34 cellular contexts compared by ENCODE assay signal in the genomic region with DNA sequence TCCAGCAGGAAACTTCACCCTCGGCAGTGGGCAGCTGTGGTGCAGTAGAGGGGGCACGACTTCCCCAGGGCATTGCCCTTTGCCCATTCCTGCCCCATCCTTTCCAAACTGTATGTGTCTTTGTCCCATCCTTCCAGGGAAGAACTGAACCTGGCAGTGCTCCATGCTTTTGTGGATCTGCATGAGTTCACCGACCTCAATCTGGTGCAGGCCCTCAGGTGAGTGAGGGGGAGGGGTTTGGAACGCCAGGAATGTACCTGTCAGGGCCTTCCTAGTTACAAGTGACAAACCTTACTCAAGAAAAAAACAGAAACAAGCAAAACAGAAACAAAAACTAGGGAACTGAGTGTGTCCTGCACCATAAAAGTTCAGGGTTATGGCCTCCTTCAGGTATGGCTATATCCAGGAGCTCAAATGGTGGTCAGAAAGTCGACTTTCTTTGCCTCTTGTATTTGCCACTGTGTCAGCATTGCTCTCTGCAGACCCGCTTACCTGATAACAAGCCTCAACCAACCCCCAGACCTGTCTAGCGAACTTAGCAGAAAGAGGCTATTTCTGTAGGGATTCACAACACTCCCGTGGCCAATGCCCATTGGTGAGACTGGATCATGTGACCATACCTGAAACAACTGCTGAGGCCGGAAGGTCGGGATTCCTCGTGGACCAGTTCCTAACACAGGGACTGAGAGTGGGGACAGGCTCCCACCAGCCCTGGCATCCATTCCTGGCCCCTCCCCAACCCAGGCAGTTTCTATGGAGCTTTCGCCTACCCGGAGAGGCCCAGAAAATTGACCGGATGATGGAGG. TPM values are rescaled to one million over a fixed set of nuclear protein-coding genes. Genes with fewer than 3 reads are reported as not detected.
DNase-seq lines count a peak whose midpoint lies in the region; ATAC-seq and TF ChIP-seq lines count a peak whose summit lies in the region.
"Had no signal": no experiment of that assay in that cellular context is flagged by ENCODE, and none has a peak within 500 bp of the region (broad histone marks: within the 10 kb centered on the region; RNA-seq: fewer than 3 reads in every experiment).

No MANE protein-coding gene starts in this region.

- peaks cover 25% of the 10 kb centered on the region for H3K36me3 Mint-ChIP-seq in activated CD4-positive, alpha-beta T cell treated with anti-CD3 and anti-CD28 coated beads, Interleukin-2, amount 10 ng/mL, durations not matched to agents 7 days and 5 days (ENCODE audit: low read depth)
- H3K36me3 Mint-ChIP-seq in endothelial cell (ENCODE audit: low read depth, unreplicated experiment), result peaks cover 52% of the 10 kb centered on the region
- H3K36me3 Mint-ChIP-seq: activated naive CD8-positive, alpha-beta T cell had no signal

- H3K27ac ChIP-seq in parathyroid adenoma, result peak overlapping the region; percentile 21
- H3K27ac ChIP-seq: 22Rv1, epithelial cell of prostate, GM23248, PC-9 had no signal

- H2AFZ ChIP-seq in parathyroid adenoma, result no peak overlapping the region
- H2AFZ ChIP-seq: GM23248, PC-9 had no signal

- H3K4me1 Mint-ChIP-seq in activated CD4-positive, alpha-beta T cell treated with anti-CD3 and anti-CD28 coated beads, Interleukin-2, amount 10 ng/mL, durations not matched to agents 7 days and 5 days, result peaks cover 19% of the 10 kb centered on the region
- H3K4me1 Mint-ChIP-seq in endothelial cell (ENCODE audit: unreplicated experiment), result peaks cover 20% of the 10 kb centered on the region

- H3K27me3 ChIP-seq in parathyroid adenoma (ENCODE audit: control insufficient read depth, insufficient read depth, low read length), result no peaks in the 10 kb centered on the region

- H3K4me3 ChIP-seq in NB4 (ENCODE audit: low read depth, low read length) (no peak overlapping the region), parathyroid adenoma (ENCODE audit: low read depth, low read length) (peak overlapping the region; percentile 33)
- H3K4me3 ChIP-seq: GM23248, PC-9 had no signal

- H3K36me3 ChIP-seq in parathyroid adenoma (ENCODE audit: control insufficient read depth, insufficient read depth, low read length), result no peaks in the 10 kb centered on the region

- H3K27me3 Mint-ChIP-seq in activated CD4-positive, alpha-beta T cell treated with anti-CD3 and anti-CD28 coated beads, Interleukin-2, amount 10 ng/mL, durations not matched to agents 7 days and 5 days, result no peaks in the 10 kb centered on the region
- H3K27me3 Mint-ChIP-seq in endothelial cell (ENCODE audit: unreplicated experiment), result peaks cover 50% of the 10 kb centered on the region
- H3K27me3 Mint-ChIP-seq: activated CD8-positive, alpha-beta T cell treated with anti-CD3 and anti-CD28 coated beads for 36 hours; activated naive CD8-positive, alpha-beta T cell; IgD-negative memory B cell had no signal

- peak overlapping the region; percentile 36 for H3K27ac Mint-ChIP-seq in activated CD4-positive, alpha-beta T cell treated with anti-CD3 and anti-CD28 coated beads, Interleukin-2, amount 10 ng/mL, durations not matched to agents 7 days and 5 days
- H3K27ac Mint-ChIP-seq in endothelial cell (ENCODE audit: unreplicated experiment), result peak overlapping the region; percentile 57
- H3K27ac Mint-ChIP-seq: activated CD8-positive, alpha-beta T cell treated with anti-CD3 and anti-CD28 coated beads for 36 hours; activated naive CD8-positive, alpha-beta T cell; activated T-helper 2 cell treated with anti-CD3 and anti-CD28 coated beads, Interferon-gamma antibody, Interleukin-2, Interleukin-4, amounts not matched to agents 10 μg/mL and 5 μg/mL and 100 μg/mL, durations not matched to agents 14 hours and 24 hours and 36 hours; IgD-negative memory B cell; T-helper 1 cell treated with Interleukin-12 subunit alpha and Interleukin-12 subunit beta and Interleukin-4 antibody, amounts not matched to agents 30 μg/mL and 1 μg/mL, for 36 hours had no signal

- no peak overlapping the region for H3K4me3 Mint-ChIP-seq in activated CD4-positive, alpha-beta T cell treated with anti-CD3 and anti-CD28 coated beads, Interleukin-2, amount 10 ng/mL, durations not matched to agents 7 days and 5 days
- peak overlapping the region; percentile 56 for H3K4me3 Mint-ChIP-seq in endothelial cell (ENCODE audit: unreplicated experiment)
- H3K4me3 Mint-ChIP-seq: activated CD8-positive, alpha-beta T cell treated with anti-CD3 and anti-CD28 coated beads for 36 hours; activated naive CD8-positive, alpha-beta T cell; CD14-positive monocyte; T-helper 1 cell treated with Interleukin-12 subunit alpha and Interleukin-12 subunit beta and Interleukin-4 antibody, amounts not matched to agents 30 μg/mL and 1 μg/mL, for 36 hours had no signal

- H3K9me3 ChIP-seq in parathyroid adenoma (ENCODE audit: control insufficient read depth, low read length), result no peaks in the 10 kb centered on the region

- H3K4me2 ChIP-seq in parathyroid adenoma (ENCODE audit: low read length), result peak overlapping the region; percentile 22
- H3K4me2 ChIP-seq: PC-9 had no signal

- peak; percentile 5 for TF ChIP-seq POLR2A in NB4 (IDR thresholded peaks at IDR 0.05; ENCODE audit: extremely low read depth, insufficient read length)

- peaks cover 7% of the 10 kb centered on the region for H3K79me2 ChIP-seq in parathyroid adenoma

- POLR2A ChIA-PET in activated CD4-positive, alpha-beta T cell treated with anti-CD3 and anti-CD28 coated beads, Interleukin-2, amount 10 ng/mL, durations not matched to agents 7 days and 5 days (lab: Charles Lee), result no interaction called here

- CTCF ChIA-PET in activated CD4-positive, alpha-beta T cell treated with anti-CD3 and anti-CD28 coated beads, Interleukin-2, amount 10 ng/mL, durations not matched to agents 7 days and 5 days (lab: Charles Lee), result interaction anchor here (0.5 to 1.0 kb wide), 3 partner anchors 16 to 110 kb away, joined by 3 read pairs; no protein-coding TSS in a partner anchor

- ATAC-seq in GM19455 (IDR thresholded peaks at IDR 0.05; ENCODE audit: unreplicated experiment) (no peak), esophagus mucosa (no peak)
- ATAC-seq: activated CD8-positive, alpha-beta T cell treated with anti-CD3 and anti-CD28 coated beads for 36 hours; left lobe of liver; Right ventricle myocardium inferior; SK-N-SH treated with all-trans-retinoic acid at 6 μM for 48 hours; stimulated activated naive CD8-positive, alpha-beta T cell treated with anti-CD3 and anti-CD28 coated beads, Interleukin-15, Interleukin-2, amounts not matched to agents 100 U/mL and 50 U/mL, for 24 hours had no signal

- no peaks in the 10 kb centered on the region for H3K9me3 Mint-ChIP-seq in activated CD4-positive, alpha-beta T cell treated with anti-CD3 and anti-CD28 coated beads, Interleukin-2, amount 10 ng/mL, durations not matched to agents 7 days and 5 days
- no peaks in the 10 kb centered on the region for H3K9me3 Mint-ChIP-seq in endothelial cell (ENCODE audit: unreplicated experiment)
- H3K9me3 Mint-ChIP-seq: activated CD8-positive, alpha-beta T cell treated with anti-CD3 and anti-CD28 coated beads for 36 hours; activated T-helper 2 cell treated with anti-CD3 and anti-CD28 coated beads, Interferon-gamma antibody, Interleukin-2, Interleukin-4, amounts not matched to agents 10 μg/mL and 5 μg/mL and 100 μg/mL, durations not matched to agents 14 hours and 24 hours and 36 hours; CD14-positive monocyte; IgD-negative memory B cell; immature natural killer cell; T-helper 1 cell treated with Interleukin-12 subunit alpha and Interleukin-12 subunit beta and Interleukin-4 antibody, amounts not matched to agents 30 μg/mL and 1 μg/mL, for 36 hours had no signal

- TF ChIP-seq CTCF in NB4 (IDR thresholded peaks at IDR 0.05; ENCODE audit: low read depth, low read length) (no peak), endothelial cell (IDR thresholded peaks at IDR 0.05; ENCODE audit: unreplicated experiment) (no peak), parathyroid adenoma (IDR thresholded peaks at IDR 0.05) (no peak)

- no peak for DNase-seq in activated CD4-positive, alpha-beta T cell treated with anti-CD3 and anti-CD28 coated beads, Interleukin-2, amount 10 ng/mL, durations not matched to agents 7 days and 5 days
- no peak for DNase-seq in activated CD4-positive, alpha-beta T cell treated with anti-CD3 and anti-CD28 coated beads, Interleukin-2, amount 50 U/mL, for 1 hour
- DNase-seq in NB4 (ENCODE audit: low read depth) (no peak), endothelial cell (ENCODE audit: low spot score) (no peak), NAMALWA (ENCODE audit: low spot score) (no peak)
- DNase-seq: activated CD4-positive, alpha-beta T cell treated with anti-CD3 and anti-CD28 coated beads for 1 hour; activated CD8-positive, alpha-beta T cell treated with anti-CD3 and anti-CD28 coated beads for 36 hours; Calu3; effector CD4-positive, alpha-beta T cell; GM23248; NCI-H1105; NCI-H1930; NCI-H2171 treated with DMSO at 0.1 percent for 48 hours; NCI-H510A treated with DMSO at 0.1 percent for 48 hours; occipital lobe; retina; small intestine; stimulated activated naive CD8-positive, alpha-beta T cell treated with anti-CD3 and anti-CD28 coated beads, Interleukin-15, Interleukin-2, amounts not matched to agents 100 U/mL and 50 U/mL, for 24 hours had no signal

- no peak overlapping the region for H3K9ac ChIP-seq in parathyroid adenoma
- H3K9ac ChIP-seq: GM23248 had no signal

- H3K4me1 ChIP-seq in parathyroid adenoma, result peaks cover 8% of the 10 kb centered on the region

RNA-seq across cellular contexts. Expression of a gene that starts 4.2 kb away (rescaled TPM):
- total RNA-seq in activated CD4-positive, alpha-beta T cell treated with anti-CD3 and anti-CD28 coated beads, Interleukin-2, amount 10 ng/mL, durations not matched to agents 7 days and 5 days, result 10 to 100 TPM; 43.2 to 50.7 TPM
- total RNA-seq in endothelial cell (ENCODE audit: unreplicated experiment) (165 TPM), esophagus mucosa (47.2 TPM)

RNA-seq across cellular contexts. Expression of a gene that starts 18.0 kb away (rescaled TPM):
- total RNA-seq in activated CD4-positive, alpha-beta T cell treated with anti-CD3 and anti-CD28 coated beads, Interleukin-2, amount 10 ng/mL, durations not matched to agents 7 days and 5 days, result 1 to 10 TPM in 1 of 2 experiments, under 1 TPM in 1; 0.87 to 1.0 TPM
- total RNA-seq in endothelial cell (ENCODE audit: unreplicated experiment), result 0.95 TPM
- total RNA-seq in esophagus mucosa, result 0.76 TPM

RNA-seq across cellular contexts. Expression of a gene that starts 27.6 kb away (rescaled TPM):
- 10 to 100 TPM; 31.0 to 35.2 TPM for total RNA-seq in activated CD4-positive, alpha-beta T cell treated with anti-CD3 and anti-CD28 coated beads, Interleukin-2, amount 10 ng/mL, durations not matched to agents 7 days and 5 days
- total RNA-seq in endothelial cell (ENCODE audit: unreplicated experiment) (38.4 TPM), esophagus mucosa (24.6 TPM)

RNA-seq across cellular contexts. Expression of a gene that starts 38.3 kb away (rescaled TPM):
- total RNA-seq in activated CD4-positive, alpha-beta T cell treated with anti-CD3 and anti-CD28 coated beads, Interleukin-2, amount 10 ng/mL, durations not matched to agents 7 days and 5 days, result 1 to 10 TPM; 3.7 to 5.1 TPM
- total RNA-seq in endothelial cell (ENCODE audit: unreplicated experiment), result 3.0 TPM
- total RNA-seq in esophagus mucosa, result 4.9 TPM
- total RNA-seq: glomerular endothelial cell had no signal
